In the genomic region with DNA sequence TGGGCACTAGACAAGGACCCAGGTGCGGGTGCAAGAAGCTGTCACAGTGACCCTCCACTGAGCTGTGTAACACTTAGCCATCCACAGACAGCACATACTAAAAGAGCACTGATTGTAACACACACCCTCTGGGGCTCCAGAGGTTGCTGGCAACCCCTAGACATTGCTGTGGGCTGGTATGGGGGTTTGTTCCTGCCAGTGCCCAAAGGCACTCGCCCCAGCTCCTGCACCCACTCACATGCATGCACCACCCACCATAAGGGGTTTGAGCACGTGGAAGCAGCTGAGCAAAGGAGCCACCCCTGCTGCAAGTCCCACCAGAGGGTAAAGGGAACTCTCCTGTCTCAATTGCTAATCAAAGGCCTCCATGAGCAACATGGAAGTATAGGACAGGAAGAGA, we compare ENCODE assay signal across 25 cellular contexts.
DNase-seq lines count a peak whose midpoint lies in the region; ATAC-seq and TF ChIP-seq lines count a peak whose summit lies in the region.
"Had no signal": no experiment of that assay in that cellular context is flagged by ENCODE, and none has a peak within 500 bp of the region (broad histone marks: within the 10 kb centered on the region; RNA-seq: fewer than 3 reads in every experiment).

No MANE protein-coding gene starts in this region.

- WGBS in mesenchymal stem cell: 86% methylated on average over 3 of the region's 3 CpGs
- whole genome bisulfite sequencing in smooth muscle cell (ENCODE audit: low lambda C conversion rate): 83% methylated on average over 3 of the region's 3 CpGs

- no peaks in the 10 kb centered on the region for H3K79me2 ChIP-seq in smooth muscle cell (ENCODE audit: low read depth)

- peaks cover 20% of the 10 kb centered on the region for H3K4me1 ChIP-seq in SJCRH30
- peaks cover 4% of the 10 kb centered on the region for H3K4me1 ChIP-seq in mesenchymal stem cell (ENCODE audit: control insufficient read depth, insufficient read depth, low read depth, low read length)
- peaks cover 17% of the 10 kb centered on the region for H3K4me1 ChIP-seq in smooth muscle cell (ENCODE audit: low read depth)
- H3K4me1 ChIP-seq: BE2C, BLaER1 had no signal

- H3K27ac Mint-ChIP-seq in stimulated activated naive CD8-positive, alpha-beta T cell treated with anti-CD3 and anti-CD28 coated beads, Interleukin-15, amount 100 ng/mL, for 72 hours: no peak overlapping the region
- H3K27ac Mint-ChIP-seq: CD4-positive, alpha-beta memory T cell; CD4-positive, CD25-positive, alpha-beta regulatory T cell; CD8-positive, alpha-beta memory T cell had no signal

- no peaks in the 10 kb centered on the region for H4K20me1 ChIP-seq in smooth muscle cell (ENCODE audit: low read depth)
- H4K20me1 ChIP-seq: BLaER1 had no signal

- no peak overlapping the region for H2BK12ac ChIP-seq in mesenchymal stem cell (ENCODE audit: low read length in 2 of 2)

- no peak overlapping the region for H3K18ac ChIP-seq in mesenchymal stem cell (ENCODE audit: low read depth in 1 of 2, low read length in 2 of 2)

- no peaks in the 10 kb centered on the region for H3K4me1 Mint-ChIP-seq in stimulated activated naive CD8-positive, alpha-beta T cell treated with anti-CD3 and anti-CD28 coated beads, Interleukin-15, amount 100 ng/mL, for 72 hours
- H3K4me1 Mint-ChIP-seq: CD14-positive monocyte; CD4-positive, alpha-beta memory T cell; CD4-positive, CD25-positive, alpha-beta regulatory T cell; CD8-positive, alpha-beta memory T cell had no signal

- no peaks in the 10 kb centered on the region for H3F3A ChIP-seq in smooth muscle cell (ENCODE audit: low read depth)

- H4K8ac ChIP-seq in mesenchymal stem cell (ENCODE audit: low read length): no peak overlapping the region

- H3K9ac ChIP-seq in mesenchymal stem cell (ENCODE audit: low read length) (no peak overlapping the region), smooth muscle cell (ENCODE audit: low read depth) (no peak overlapping the region)
- H3K9ac ChIP-seq: BLaER1 had no signal

- H2BK120ac ChIP-seq in mesenchymal stem cell (ENCODE audit: low read depth, low read length): no peak overlapping the region

- no peak overlapping the region for H3K4me3 ChIP-seq in SJCRH30
- H3K4me3 ChIP-seq in mesenchymal stem cell (ENCODE audit: insufficient read depth in 1 of 2, low read depth in 1 of 2, low read length in 2 of 2): no peak overlapping the region
- H3K4me3 ChIP-seq in smooth muscle cell: no peak overlapping the region
- H3K4me3 ChIP-seq: BLaER1, GM12878 had no signal

- H3K4me2 ChIP-seq in mesenchymal stem cell (ENCODE audit: low read length, poor library complexity, severe bottlenecking): no peak overlapping the region
- H3K4me2 ChIP-seq in smooth muscle cell: peak overlapping the region; percentile 45
- H3K4me2 ChIP-seq: BLaER1 had no signal

- H2BK5ac ChIP-seq in mesenchymal stem cell (ENCODE audit: low read depth, low read length, poor library complexity, severe bottlenecking): no peak overlapping the region

- H2AFZ ChIP-seq in mesenchymal stem cell (ENCODE audit: low read depth, low read length) (no peak overlapping the region), smooth muscle cell (ENCODE audit: low read depth) (no peak overlapping the region)

- H4K91ac ChIP-seq in mesenchymal stem cell (ENCODE audit: low read length): peak overlapping the region; percentile 20

- H3K4ac ChIP-seq in mesenchymal stem cell (ENCODE audit: low read depth in 1 of 2, low read length in 2 of 2): no peak overlapping the region

- peaks cover 6% of the 10 kb centered on the region for H3K27me3 Mint-ChIP-seq in stimulated activated naive CD8-positive, alpha-beta T cell treated with anti-CD3 and anti-CD28 coated beads, Interleukin-15, amount 100 ng/mL, for 72 hours
- H3K27me3 Mint-ChIP-seq: CD4-positive, CD25-positive, alpha-beta regulatory T cell; CD8-positive, alpha-beta memory T cell had no signal

- peaks cover 0 to 7% of the 10 kb centered on the region in 2 donors for H3K9me3 Mint-ChIP-seq in stimulated activated naive CD8-positive, alpha-beta T cell treated with anti-CD3 and anti-CD28 coated beads, Interleukin-15, amount 100 ng/mL, for 72 hours

- H2AK5ac ChIP-seq in mesenchymal stem cell (ENCODE audit: low read length, severe bottlenecking): no peak overlapping the region

- H3K79me1 ChIP-seq in mesenchymal stem cell (replicated peaks; ENCODE audit: low read length, poor library complexity, severe bottlenecking): peaks cover 39% of the 10 kb centered on the region

- H2BK15ac ChIP-seq in mesenchymal stem cell (ENCODE audit: low read depth, poor library complexity, severe bottlenecking): no peak overlapping the region

- no peaks in the 10 kb centered on the region for H3K36me3 ChIP-seq in SJCRH30
- peaks cover 0 to 3% of the 10 kb centered on the region in 2 experiments for H3K36me3 ChIP-seq in mesenchymal stem cell (ENCODE audit: control insufficient read depth in 1 of 2, insufficient read depth in 2 of 2, low read depth in 1 of 2, low read length in 2 of 2)
- H3K36me3 ChIP-seq in smooth muscle cell (ENCODE audit: low read depth): no peaks in the 10 kb centered on the region
- H3K36me3 ChIP-seq: BE2C, BLaER1 had no signal

- H3K9me3 ChIP-seq in SJCRH30 (replicated peaks) (no peaks in the 10 kb centered on the region; the same call in 1 of the 2 replicates), mesenchymal stem cell (ENCODE audit: control insufficient read depth, low read length) (peaks cover 6% of the 10 kb centered on the region), smooth muscle cell (replicated peaks; ENCODE audit: low read depth) (no peaks in the 10 kb centered on the region)
- H3K9me3 ChIP-seq: BE2C had no signal

- no peaks in the 10 kb centered on the region for H3K27me3 ChIP-seq in SJCRH30
- no peaks in the 10 kb centered on the region for H3K27me3 ChIP-seq in mesenchymal stem cell (ENCODE audit: control insufficient read depth in 1 of 2, insufficient read depth in 1 of 2, low read length in 2 of 2)
- H3K27me3 ChIP-seq in smooth muscle cell (ENCODE audit: low read depth): peaks cover 5% of the 10 kb centered on the region
- H3K27me3 ChIP-seq: BE2C, BLaER1 had no signal

- DNase-seq in stimulated activated naive CD8-positive, alpha-beta T cell treated with anti-CD3 and anti-CD28 coated beads, Interleukin-15, amount 100 ng/mL, for 72 hours: no peak
- no peak for DNase-seq in stimulated activated naive CD8-positive, alpha-beta T cell treated with anti-CD3 and anti-CD28 coated beads, Interleukin-15, Interleukin-2, amounts not matched to agents 100 U/mL and 50 U/mL, for 24 hours
- DNase-seq in SJCRH30: no peak
- DNase-seq in mesenchymal stem cell: no peak
- no peak for DNase-seq in smooth muscle cell (lab: John Stamatoyannopoulos, UW; ENCODE audit: unreplicated experiment)
- no peak for DNase-seq in activated CD4-positive, alpha-beta T cell treated with anti-CD3 and anti-CD28 coated beads, Interleukin-2, amount 50 U/mL, for 1 hour
- no peak for DNase-seq in activated CD4-positive, alpha-beta T cell treated with anti-CD3 and anti-CD28 coated beads for 4 hours
- DNase-seq: 8988T; ACHN; BE2C; C1 segment of cervical spinal cord; CD4-positive, alpha-beta memory T cell; CD4-positive, CD25-positive, alpha-beta regulatory T cell; CD8-positive, alpha-beta memory T cell; COR-L47; DMS 273 treated with DMSO at 0.1 percent for 48 hours; DMS153; DMS53; DMS79; DND-41; GDM1 had no signal

- H3K27ac ChIP-seq in SJCRH30 (peak overlapping the region; percentile 51; the same call in 1 of the 2 replicates), mesenchymal stem cell (ENCODE audit: low read length, poor library complexity, severe bottlenecking) (no peak overlapping the region), smooth muscle cell (ENCODE audit: low read depth) (no peak overlapping the region)
- H3K27ac ChIP-seq: BLaER1 had no signal

- peak; percentile 12 for ATAC-seq in stimulated activated naive CD8-positive, alpha-beta T cell treated with anti-CD3 and anti-CD28 coated beads, Interleukin-15, amount 100 ng/mL, for 72 hours
- ATAC-seq in stimulated activated naive CD8-positive, alpha-beta T cell treated with anti-CD3 and anti-CD28 coated beads, Interleukin-15, Interleukin-2, amounts not matched to agents 100 U/mL and 50 U/mL, for 24 hours: no peak
- no peak for ATAC-seq in HG03457 (IDR thresholded peaks at IDR 0.05; ENCODE audit: unreplicated experiment)
- ATAC-seq: GM12878 had no signal

- no peak overlapping the region for H3K14ac ChIP-seq in mesenchymal stem cell (ENCODE audit: low read length in 2 of 2)

- H3K23ac ChIP-seq in mesenchymal stem cell (ENCODE audit: low read length in 2 of 2): no peak overlapping the region

- H3K4me3 Mint-ChIP-seq in stimulated activated naive CD8-positive, alpha-beta T cell treated with anti-CD3 and anti-CD28 coated beads, Interleukin-15, amount 100 ng/mL, for 72 hours: no peak overlapping the region
- H3K4me3 Mint-ChIP-seq: CD14-positive monocyte; CD4-positive, alpha-beta memory T cell; CD4-positive, CD25-positive, alpha-beta regulatory T cell; CD8-positive, alpha-beta memory T cell had no signal

- TF ChIP-seq CTCF in smooth muscle cell (IDR thresholded peaks at IDR 0.05; ENCODE audit: borderline replicate concordance, insufficient read depth, poor library complexity, severe bottlenecking): no peak
